ENCODE assay signal across 2 cellular contexts in the genomic region with DNA sequence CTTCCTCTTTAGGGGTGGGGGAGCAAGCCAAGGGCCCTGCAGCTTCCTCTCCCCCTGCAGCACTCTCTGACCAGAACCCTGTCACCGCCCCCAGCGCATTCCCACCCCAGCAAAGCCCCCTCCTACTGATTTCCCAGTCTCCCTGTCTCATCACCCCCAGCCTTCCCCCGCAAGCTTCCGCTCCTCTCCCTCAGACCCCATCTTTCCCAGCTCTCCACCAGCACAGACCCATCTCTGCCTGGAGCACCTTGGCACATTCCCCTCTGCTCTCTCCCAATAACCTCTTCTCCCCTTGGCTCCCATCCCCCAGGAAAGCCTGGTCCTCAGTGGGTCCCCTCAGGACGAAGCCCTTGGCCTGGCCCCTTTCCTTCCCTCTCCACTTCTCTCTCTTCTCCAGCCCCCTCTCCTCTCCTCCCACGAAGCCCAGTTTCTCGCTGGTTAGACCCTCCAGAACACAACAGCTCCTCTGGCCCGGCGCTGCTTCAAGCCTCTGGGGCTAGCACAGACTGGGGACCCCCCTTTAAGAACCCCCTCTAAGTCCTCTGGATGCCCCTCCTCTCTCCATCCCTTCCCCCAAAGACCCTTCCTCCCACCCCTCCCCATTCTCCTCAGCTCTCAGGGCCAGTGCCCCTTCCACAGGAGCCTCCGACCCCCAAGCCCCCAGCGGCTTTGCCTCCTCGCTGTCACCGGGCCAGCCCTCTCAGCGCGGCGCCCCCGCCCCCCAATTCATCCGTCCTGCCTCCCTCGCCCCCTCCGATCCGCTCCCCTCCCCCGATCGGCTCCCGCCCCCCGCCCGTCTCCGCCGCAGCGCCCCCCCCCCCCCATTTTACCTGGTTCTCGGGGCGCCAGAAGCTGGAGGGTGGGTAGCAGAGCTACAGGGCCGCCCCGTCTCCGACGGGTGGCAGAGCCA.
TF ChIP-seq lines count a peak whose summit lies in the region.

No MANE protein-coding gene starts in this region.

TF ChIP-seq in A549, 52 proteins besides CTCF, POLR2A, EP300 and RAD21:
- no peak for TF ChIP-seq NR3C1 (IDR thresholded peaks at IDR 0.05)
- no peak for TF ChIP-seq PHF8 (IDR thresholded peaks at IDR 0.05; ENCODE audit: borderline replicate concordance, low read depth)
- TF ChIP-seq JUN (IDR thresholded peaks at IDR 0.05), result no peak
- TF ChIP-seq RCOR1 (IDR thresholded peaks at IDR 0.05; ENCODE audit: low read depth, low read length), result no peak
- no peak for TF ChIP-seq MYC (IDR thresholded peaks at IDR 0.05; ENCODE audit: borderline replicate concordance, low read length)
- TF ChIP-seq TP53 (CRISPR knock-in tag; IDR thresholded peaks at IDR 0.05), result no peak
- TF ChIP-seq, protein P1, sequence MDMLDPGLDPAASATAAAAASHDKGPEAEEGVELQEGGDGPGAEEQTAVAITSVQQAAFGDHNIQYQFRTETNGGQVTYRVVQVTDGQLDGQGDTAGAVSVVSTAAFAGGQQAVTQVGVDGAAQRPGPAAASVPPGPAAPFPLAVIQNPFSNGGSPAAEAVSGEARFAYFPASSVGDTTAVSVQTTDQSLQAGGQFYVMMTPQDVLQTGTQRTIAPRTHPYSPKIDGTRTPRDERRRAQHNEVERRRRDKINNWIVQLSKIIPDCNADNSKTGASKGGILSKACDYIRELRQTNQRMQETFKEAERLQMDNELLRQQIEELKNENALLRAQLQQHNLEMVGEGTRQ (IDR thresholded peaks at IDR 0.05), result no peak
- TF ChIP-seq RFX5 (IDR thresholded peaks at IDR 0.05), result no peak
- no peak for TF ChIP-seq REST (IDR thresholded peaks at IDR 0.05)
- no peak for TF ChIP-seq PBX3 (IDR thresholded peaks at IDR 0.05)
- TF ChIP-seq, protein P2, sequence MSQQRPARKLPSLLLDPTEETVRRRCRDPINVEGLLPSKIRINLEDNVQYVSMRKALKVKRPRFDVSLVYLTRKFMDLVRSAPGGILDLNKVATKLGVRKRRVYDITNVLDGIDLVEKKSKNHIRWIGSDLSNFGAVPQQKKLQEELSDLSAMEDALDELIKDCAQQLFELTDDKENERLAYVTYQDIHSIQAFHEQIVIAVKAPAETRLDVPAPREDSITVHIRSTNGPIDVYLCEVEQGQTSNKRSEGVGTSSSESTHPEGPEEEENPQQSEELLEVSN (IDR thresholded peaks at IDR 0.05; ENCODE audit: borderline replicate concordance, low read depth), result no peak
- TF ChIP-seq ZNF302 (CRISPR knock-in tag; IDR thresholded peaks at IDR 0.05), result no peak
- TF ChIP-seq FOXS1 (CRISPR knock-in tag; IDR thresholded peaks at IDR 0.05), result no peak
- no peak for TF ChIP-seq BHLHE40 (IDR thresholded peaks at IDR 0.05; ENCODE audit: low read depth, low read length)
- TF ChIP-seq SREBF2 (IDR thresholded peaks at IDR 0.05), result no peak

TF ChIP-seq in GM23338, 12 proteins besides CTCF, POLR2A, EP300 and RAD21:
- no peak for TF ChIP-seq ZNF114 (CRISPR knock-in tag; IDR thresholded peaks at IDR 0.05)
- TF ChIP-seq EZH2 (IDR thresholded peaks at IDR 0.05; ENCODE audit: low read depth, unreplicated experiment), result peak; percentile 37
